ENCODE assay signal across 1 cellular context in genomic region chr2:228983700-228984099, GRCh38.
TF ChIP-seq lines count a peak whose summit lies in the region.

No MANE protein-coding gene starts in this region.

TF ChIP-seq in HCT116, 20 proteins besides CTCF, POLR2A, EP300 and RAD21 (continued from another document):
- TF ChIP-seq ZBTB33 (IDR thresholded peaks at IDR 0.05; ENCODE audit: extremely low read depth, insufficient replicate concordance, low read length), result no peak
- TF ChIP-seq FOSL1 (IDR thresholded peaks at IDR 0.05; ENCODE audit: low read depth), result no peak
- TF ChIP-seq ELF1 (IDR thresholded peaks at IDR 0.05; ENCODE audit: borderline replicate concordance, low read depth), result no peak
- no peak for TF ChIP-seq REST (IDR thresholded peaks at IDR 0.05; ENCODE audit: low read depth)
